20 cellular contexts compared by ENCODE assay signal in genomic region chr11:124832571-124832970, GRCh38. TPM values are rescaled to one million over a fixed set of nuclear protein-coding genes. Genes with fewer than 3 reads are reported as not detected.
DNase-seq lines count a peak whose midpoint lies in the region; ATAC-seq and TF ChIP-seq lines count a peak whose summit lies in the region.
"Had no signal": no experiment of that assay in that cellular context is flagged by ENCODE, and none has a peak within 500 bp of the region (broad histone marks: within the 10 kb centered on the region; RNA-seq: fewer than 3 reads in every experiment).

No MANE protein-coding gene starts in this region.

- no peak overlapping the region for H3K27ac ChIP-seq in effector memory CD4-positive, alpha-beta T cell (ENCODE audit: insufficient read depth, low read length, poor library complexity, severe bottlenecking)
- H3K27ac ChIP-seq: A549; BLaER1 treated with 17β-estradiol and CSF1 and Interleukin-3, amounts not matched to agents 10 nM and 100 nM; Peyer's patch had no signal

- in situ Hi-C loops in Caki2 (cut with HindIII; ENCODE audit: low pct_unique_long_range_greater_than_20kb, low sequenced_read_pairs) = loop anchor here (5.0 kb wide), 1 partner anchor 35 kb away; no protein-coding TSS in a partner anchor

- no peak for TF ChIP-seq CTCF in kidney epithelial cell (IDR thresholded peaks at IDR 0.05; ENCODE audit: insufficient read depth, low read length, poor library complexity, severe bottlenecking)

- no peak for ATAC-seq in HG03457 (IDR thresholded peaks at IDR 0.05; ENCODE audit: unreplicated experiment)
- ATAC-seq: A549, K562, SK-N-SH treated with all-trans-retinoic acid at 6 μM for 48 hours had no signal

- H3K9me3 ChIP-seq in effector memory CD4-positive, alpha-beta T cell (ENCODE audit: control insufficient read depth, low read length) = no peaks in the 10 kb centered on the region
- H3K9me3 ChIP-seq: A549; BLaER1 treated with 17β-estradiol and CSF1 and Interleukin-3, amounts not matched to agents 10 nM and 100 nM; Peyer's patch had no signal

- H3K27me3 ChIP-seq in kidney epithelial cell (ENCODE audit: control insufficient read depth, insufficient read depth, low read length) = no peaks in the 10 kb centered on the region
- H3K27me3 ChIP-seq in effector memory CD4-positive, alpha-beta T cell (replicated peaks; ENCODE audit: control insufficient read depth, insufficient read depth, low read length, poor library complexity, severe bottlenecking) = peaks cover 2% of the 10 kb centered on the region
- H3K27me3 ChIP-seq: Peyer's patch had no signal

- no peak overlapping the region for H3K4me3 ChIP-seq in kidney epithelial cell (ENCODE audit: low read depth, low read length)
- H3K4me3 ChIP-seq in effector memory CD4-positive, alpha-beta T cell (ENCODE audit: insufficient read depth, low read depth, low read length, poor library complexity, severe bottlenecking) = no peak overlapping the region
- H3K4me3 ChIP-seq: A549; BLaER1 treated with 17β-estradiol and CSF1 and Interleukin-3, amounts not matched to agents 10 nM and 100 nM; K562; Peyer's patch had no signal

- peaks cover 5% of the 10 kb centered on the region for H3K4me1 ChIP-seq in effector memory CD4-positive, alpha-beta T cell (ENCODE audit: control insufficient read depth, insufficient read depth, low read length, poor library complexity, severe bottlenecking)
- H3K4me1 ChIP-seq: Peyer's patch had no signal

- DNase-seq in Caki2 (ENCODE audit: low read depth) (peak; percentile 66), LoVo (ENCODE audit: low spot score) (peak; percentile 60), astrocyte of the hippocampus (ENCODE audit: low read depth, low spot score) (peak; percentile 11), kidney epithelial cell (ENCODE audit: low read depth) (peak; percentile 65), HuH-7.5 (ENCODE audit: low spot score) (no peak), NCI-H446 treated with DMSO at 0.1 percent for 48 hours (lab: John Stamatoyannopoulos, UW) (no peak)
- no peak for DNase-seq in effector memory CD4-positive, alpha-beta T cell
- DNase-seq: CD8-positive, alpha-beta memory T cell; GDM1; NCI-H1092 treated with DMSO at 0.1 percent for 48 hours; NCI-H2081 treated with DMSO at 0.1 percent for 48 hours; NCI-H510A treated with DMSO at 0.1 percent for 48 hours; NCI-H82; Peyer's patch; SHP77 treated with DMSO at 0.1 percent for 48 hours had no signal

- H3K36me3 ChIP-seq in kidney epithelial cell (ENCODE audit: control insufficient read depth, insufficient read depth, low read length) = no peaks in the 10 kb centered on the region
- no peaks in the 10 kb centered on the region for H3K36me3 ChIP-seq in effector memory CD4-positive, alpha-beta T cell (ENCODE audit: control insufficient read depth, insufficient read depth, low read length)
- H3K36me3 ChIP-seq: BLaER1 treated with 17β-estradiol and CSF1 and Interleukin-3, amounts not matched to agents 10 nM and 100 nM; Peyer's patch had no signal

RNA-seq across cellular contexts. Expression of gene MSANTD2, which starts 32.4 kb away (rescaled TPM):
- total RNA-seq in Caki2 (2014; rRNA removed; shearing (Covaris generic); ENCODE audit: low replicate concordance) = 7.5 and 13.6 TPM in 2 replicates
- total RNA-seq in kidney epithelial cell = 8.0 and 16.0 TPM in 2 replicates

RNA-seq across cellular contexts. Expression of gene ROBO3, which starts 32.7 kb away (rescaled TPM):
- 14.7 and 15.2 TPM in 2 replicates for total RNA-seq in Caki2 (2014; rRNA removed; shearing (Covaris generic); ENCODE audit: low replicate concordance)
- 57.0 and 70.2 TPM in 2 replicates for total RNA-seq in kidney epithelial cell

Comparison
In these comparisons a context has a peak if more than half of its experiments do, and no peak if none do; other contexts are left out.
1. DNase-seq: peak in Caki2 (single experiment), LoVo (single experiment), astrocyte of the hippocampus (single experiment) and kidney epithelial cell (single experiment); none in HuH-7.5 (single experiment), NCI-H446 treated with DMSO at 0.1 percent for 48 hours (single experiment) and effector memory CD4-positive, alpha-beta T cell (0 of 3).